Comparison of ENCODE assay signal across 1 cellular context in genomic region chr5:149423287-149424268, GRCh38.
TF ChIP-seq lines count a peak whose summit lies in the region.

No MANE protein-coding gene starts in this region.

TF ChIP-seq in HepG2, 621 proteins besides CTCF, POLR2A, EP300 and RAD21 (continued from another document and continues in another):
- TF ChIP-seq SKIL (CRISPR knock-in tag; IDR thresholded peaks at IDR 0.05; ENCODE audit: borderline replicate concordance) (peak; percentile 50; the same call in 1 of the 2 replicates), KDM5B (CRISPR knock-in tag; IDR thresholded peaks at IDR 0.05; ENCODE audit: borderline replicate concordance) (no peak), MBNL3 (CRISPR knock-in tag; conservative IDR thresholded peaks at IDR 0.05) (no peak), PHF8 (CRISPR knock-in tag; IDR thresholded peaks at IDR 0.05) (peak; percentile 22), ZNF530 (CRISPR knock-in tag; IDR thresholded peaks at IDR 0.05; ENCODE audit: low read depth) (no peak), ZNF292 (CRISPR knock-in tag; IDR thresholded peaks at IDR 0.05; ENCODE audit: borderline replicate concordance, low read depth) (peak; percentile 52; the same call in 1 of the 2 replicates), ASH2L (IDR thresholded peaks at IDR 0.05; ENCODE audit: insufficient read length, low read depth, low read length) (peak; percentile 31), ZNF747 (CRISPR knock-in tag; IDR thresholded peaks at IDR 0.05; ENCODE audit: borderline replicate concordance) (no peak), ATM (IDR thresholded peaks at IDR 0.05; ENCODE audit: borderline replicate concordance) (no peak), PRPF4 (IDR thresholded peaks at IDR 0.05; ENCODE audit: low read depth, low read length, poor library complexity, severe bottlenecking) (no peak), ZNF615 (CRISPR knock-in tag; IDR thresholded peaks at IDR 0.05; ENCODE audit: borderline replicate concordance) (no peak), SMAD3 (CRISPR knock-in tag; IDR thresholded peaks at IDR 0.05) (no peak), FIP1L1 (IDR thresholded peaks at IDR 0.05; ENCODE audit: borderline replicate concordance, insufficient read depth, low read depth, low read length) (no peak), PLRG1 (conservative IDR thresholded peaks at IDR 0.05) (no peak), GRHL1 (CRISPR knock-in tag; conservative IDR thresholded peaks at IDR 0.05) (no peak), ZBTB3 (CRISPR knock-in tag; IDR thresholded peaks at IDR 0.05; ENCODE audit: borderline replicate concordance, low read depth) (no peak), ZNF816 (CRISPR knock-in tag; IDR thresholded peaks at IDR 0.05; ENCODE audit: borderline replicate concordance) (no peak), UBTF (CRISPR knock-in tag; IDR thresholded peaks at IDR 0.05) (no peak; the same call in 1 of the 2 replicates), GABPB1 (CRISPR knock-in tag; IDR thresholded peaks at IDR 0.05) (peak; percentile 24; the same call in 1 of the 2 replicates), ZSCAN9 (CRISPR knock-in tag; IDR thresholded peaks at IDR 0.05; ENCODE audit: borderline replicate concordance) (no peak), ZNF547 (CRISPR knock-in tag; IDR thresholded peaks at IDR 0.05) (no peak), ZNF501 (CRISPR knock-in tag; IDR thresholded peaks at IDR 0.05) (0 out of 2 replicates have a peak, but pooled peaks have one; percentile 16), SRF (IDR thresholded peaks at IDR 0.05; ENCODE audit: low read depth, low read length) (peak; percentile 97), YY1 (IDR thresholded peaks at IDR 0.05; ENCODE audit: insufficient read depth, insufficient replicate concordance, low read depth, low read length) (no peak), ARID2 (CRISPR knock-in tag; IDR thresholded peaks at IDR 0.05; ENCODE audit: borderline replicate concordance) (no peak), BRD4 (CRISPR knock-in tag; IDR thresholded peaks at IDR 0.05) (0 out of 2 replicates have a peak, but pooled peaks have one; percentile 29), PAXIP1 (CRISPR knock-in tag; conservative IDR thresholded peaks at IDR 0.05) (peak; percentile 47; the same call in 1 of the 2 replicates), ELK4 (CRISPR knock-in tag; IDR thresholded peaks at IDR 0.05; ENCODE audit: borderline replicate concordance) (no peak), NFE2L1 (CRISPR knock-in tag; IDR thresholded peaks at IDR 0.05; ENCODE audit: borderline replicate concordance) (no peak), NFIC (IDR thresholded peaks at IDR 0.05; ENCODE audit: low read length) (no peak), ZFY (CRISPR knock-in tag; IDR thresholded peaks at IDR 0.05) (peak; percentile 51; the same call in 1 of the 2 replicates), CCDC6 (CRISPR knock-in tag; IDR thresholded peaks at IDR 0.05) (no peak), ZFP90 (CRISPR knock-in tag; IDR thresholded peaks at IDR 0.05; ENCODE audit: borderline replicate concordance) (no peak), THRA (CRISPR knock-in tag; IDR thresholded peaks at IDR 0.05; ENCODE audit: borderline replicate concordance) (no peak), PRMT3 (CRISPR knock-in tag; IDR thresholded peaks at IDR 0.05; ENCODE audit: borderline replicate concordance, low read depth) (no peak), PITX1 (CRISPR knock-in tag; IDR thresholded peaks at IDR 0.05) (no peak; the same call in 1 of the 2 replicates), LCORL (IDR thresholded peaks at IDR 0.05) (no peak), LCORL (CRISPR knock-in tag; IDR thresholded peaks at IDR 0.05) (0 out of 2 replicates have a peak, but pooled peaks have one; percentile 42), KLF11 (CRISPR knock-in tag; IDR thresholded peaks at IDR 0.05) (no peak), ATF6 (CRISPR knock-in tag; conservative IDR thresholded peaks at IDR 0.05) (no peak)
- TF ChIP-seq, protein P1, sequence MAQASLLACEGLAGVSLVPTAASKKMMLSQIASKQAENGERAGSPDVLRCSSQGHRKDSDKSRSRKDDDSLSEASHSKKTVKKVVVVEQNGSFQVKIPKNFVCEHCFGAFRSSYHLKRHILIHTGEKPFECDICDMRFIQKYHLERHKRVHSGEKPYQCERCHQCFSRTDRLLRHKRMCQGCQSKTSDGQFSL (CRISPR knock-in tag; IDR thresholded peaks at IDR 0.05): peak; percentile 94
- TF ChIP-seq, protein P2, sequence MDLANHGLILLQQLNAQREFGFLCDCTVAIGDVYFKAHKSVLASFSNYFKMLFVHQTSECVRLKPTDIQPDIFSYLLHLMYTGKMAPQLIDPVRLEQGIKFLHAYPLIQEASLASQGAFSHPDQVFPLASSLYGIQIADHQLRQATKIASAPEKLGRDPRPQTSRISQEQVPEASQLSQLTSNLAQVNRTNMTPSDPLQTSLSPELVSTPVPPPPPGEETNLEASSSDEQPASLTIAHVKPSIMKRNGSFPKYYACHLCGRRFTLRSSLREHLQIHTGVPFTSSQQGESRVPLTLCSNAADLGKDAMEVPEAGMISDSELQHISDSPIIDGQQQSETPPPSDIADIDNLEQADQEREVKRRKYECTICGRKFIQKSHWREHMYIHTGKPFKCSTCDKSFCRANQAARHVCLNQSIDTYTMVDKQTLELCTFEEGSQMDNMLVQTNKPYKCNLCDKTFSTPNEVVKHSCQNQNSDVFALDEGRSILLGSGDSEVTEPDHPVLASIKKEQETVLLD (CRISPR knock-in tag; IDR thresholded peaks at IDR 0.05; ENCODE audit: low read depth): no peak
- TF ChIP-seq, protein P3, sequence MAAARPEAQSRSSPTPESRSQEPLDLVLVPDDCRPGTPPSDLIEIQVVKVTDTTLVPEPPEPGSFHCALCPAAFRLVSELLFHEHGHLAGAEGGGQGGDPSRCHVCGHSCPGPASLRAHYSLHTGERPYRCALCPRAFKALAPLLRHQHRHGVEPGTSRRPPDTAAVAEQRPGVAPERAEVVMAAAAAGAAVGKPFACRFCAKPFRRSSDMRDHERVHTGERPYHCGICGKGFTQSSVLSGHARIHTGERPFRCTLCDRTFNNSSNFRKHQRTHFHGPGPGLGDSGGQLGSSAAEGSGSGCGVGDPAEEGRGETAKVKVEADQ (CRISPR knock-in tag; IDR thresholded peaks at IDR 0.05; ENCODE audit: borderline replicate concordance): no peak
- TF ChIP-seq, protein P4, sequence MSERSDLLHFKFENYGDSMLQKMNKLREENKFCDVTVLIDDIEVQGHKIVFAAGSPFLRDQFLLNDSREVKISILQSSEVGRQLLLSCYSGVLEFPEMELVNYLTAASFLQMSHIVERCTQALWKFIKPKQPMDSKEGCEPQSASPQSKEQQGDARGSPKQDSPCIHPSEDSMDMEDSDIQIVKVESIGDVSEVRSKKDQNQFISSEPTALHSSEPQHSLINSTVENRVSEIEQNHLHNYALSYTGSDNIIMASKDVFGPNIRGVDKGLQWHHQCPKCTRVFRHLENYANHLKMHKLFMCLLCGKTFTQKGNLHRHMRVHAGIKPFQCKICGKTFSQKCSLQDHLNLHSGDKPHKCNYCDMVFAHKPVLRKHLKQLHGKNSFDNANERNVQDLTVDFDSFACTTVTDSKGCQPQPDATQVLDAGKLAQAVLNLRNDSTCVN (CRISPR knock-in tag; IDR thresholded peaks at IDR 0.05; ENCODE audit: borderline replicate concordance): 0 out of 2 replicates have a peak, but pooled peaks have one; percentile 52
